In the genomic region with DNA sequence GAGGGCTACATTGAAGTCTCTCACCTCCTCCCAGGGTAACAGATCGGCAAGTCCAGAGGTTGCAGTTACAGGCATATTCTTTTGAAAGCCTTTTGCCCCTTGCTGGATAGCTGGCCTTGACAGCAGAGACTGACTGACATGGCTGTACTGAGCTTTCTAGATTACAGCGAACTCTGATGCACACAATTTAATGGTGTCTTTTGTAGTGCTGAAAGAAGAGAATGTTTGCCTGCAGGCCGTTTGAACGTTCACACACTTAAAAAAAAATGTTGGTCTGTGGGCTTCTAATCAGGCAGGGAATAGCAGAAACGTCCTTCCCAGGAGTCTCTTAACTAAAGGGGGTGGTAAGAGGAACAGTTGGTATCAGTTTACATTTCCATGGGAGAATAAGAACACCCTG, we compare ENCODE assay signal across 20 cellular contexts.
"Had no signal": no experiment of that assay in that cellular context is flagged by ENCODE, and none has a peak within 500 bp of the region (broad histone marks: within the 10 kb centered on the region; RNA-seq: fewer than 3 reads in every experiment).

No MANE protein-coding gene starts in this region.

- H3K4me3 Mint-ChIP-seq: activated CD4-positive, alpha-beta memory T cell treated with anti-CD3 and anti-CD28 coated beads for 36 hours; activated naive CD4-positive, alpha-beta T cell treated with anti-CD3 and anti-CD28 coated beads, Interleukin-2, amount 10 ng/mL, durations not matched to agents 7 days and 5 days; activated T-cell treated with anti-CD3 and anti-CD28 coated beads, Interleukin-2, amount 50 U/mL, for 72 hours; dendritic cell treated with granulocyte-macrophage colony-stimulating factor and Interleukin-4, amounts not matched to agents 40 ng/mL and 50 ng/mL, for 4 days; stimulated activated naive B cell treated with anti-CD40 and anti-IgM and Interleukin-4, amounts not matched to agents 10 μg/mL and 1 μg/mL and 100 μg/mL, for 72 hours; T-helper 17 cell had no signal

- H3K9me3 ChIP-seq: mucosa of descending colon, transverse colon, vagina had no signal

- H3K4me1 Mint-ChIP-seq: activated naive CD4-positive, alpha-beta T cell treated with anti-CD3 and anti-CD28 coated beads, Interleukin-2, amount 10 ng/mL, durations not matched to agents 7 days and 5 days; stimulated activated naive B cell treated with anti-CD40 and anti-IgM and Interleukin-4, amounts not matched to agents 10 μg/mL and 1 μg/mL and 100 μg/mL, for 72 hours; T-helper 17 cell had no signal

- H3K27me3 Mint-ChIP-seq: activated CD4-positive, alpha-beta memory T cell treated with anti-CD3 and anti-CD28 coated beads for 36 hours; activated naive CD4-positive, alpha-beta T cell treated with anti-CD3 and anti-CD28 coated beads, Interleukin-2, amount 10 ng/mL, durations not matched to agents 7 days and 5 days; T-helper 17 cell had no signal

- DNase-seq: activated CD4-positive, alpha-beta memory T cell treated with anti-CD3 and anti-CD28 coated beads for 36 hours; activated CD4-positive, alpha-beta T cell treated with anti-CD3 and anti-CD28 coated beads for 48 hours; activated effector memory CD4-positive, alpha-beta T cell treated with Interleukin-2 at 50 U/mL for 16 hours; activated naive CD4-positive, alpha-beta T cell treated with anti-CD3 and anti-CD28 coated beads, Interleukin-2, amount 10 ng/mL, durations not matched to agents 7 days and 5 days; activated T-cell treated with anti-CD3 and anti-CD28 coated beads, Interleukin-2, amount 50 U/mL, for 72 hours; caudate nucleus; effector CD4-positive, alpha-beta T cell; erythroblast; foreskin fibroblast; hippocampal formation; left cardiac atrium; mesenchymal stem cell; mucosa of descending colon; stimulated activated CD4-positive, alpha-beta T cell treated with anti-CD3 and anti-CD28 coated beads, Interleukin-2, amount 100 ng/mL, for 48 hours; stimulated activated CD8-positive, alpha-beta memory T cell treated with anti-CD3 and anti-CD28 coated beads, Interleukin-4, amount 100 ng/mL, for 48 hours; stimulated activated naive B cell treated with anti-CD40 and anti-IgM and Interleukin-4, amounts not matched to agents 10 μg/mL and 1 μg/mL and 100 μg/mL, for 72 hours; T-helper 17 cell; transverse colon had no signal

- H3K27me3 ChIP-seq: transverse colon, vagina had no signal

- H3K36me3 ChIP-seq: transverse colon, vagina had no signal

- H3K9me3 Mint-ChIP-seq: activated CD4-positive, alpha-beta memory T cell treated with anti-CD3 and anti-CD28 coated beads for 36 hours; activated T-cell treated with anti-CD3 and anti-CD28 coated beads, Interleukin-2, amount 50 U/mL, for 72 hours; dendritic cell treated with granulocyte-macrophage colony-stimulating factor and Interleukin-4, amounts not matched to agents 40 ng/mL and 50 ng/mL, for 4 days; stimulated activated naive B cell treated with anti-CD40 and anti-IgM and Interleukin-4, amounts not matched to agents 10 μg/mL and 1 μg/mL and 100 μg/mL, for 72 hours had no signal

- ATAC-seq: activated T-cell treated with anti-CD3 and anti-CD28 coated beads, Interleukin-2, amount 50 U/mL, for 72 hours; mucosa of descending colon; stimulated activated naive B cell treated with anti-CD40 and anti-IgM and Interleukin-4, amounts not matched to agents 10 μg/mL and 1 μg/mL and 100 μg/mL, for 72 hours; T-helper 17 cell had no signal

- H3K4me1 ChIP-seq: transverse colon, vagina had no signal

- H3K4me3 ChIP-seq: mucosa of descending colon, transverse colon, vagina had no signal

- H3K36me3 Mint-ChIP-seq: activated CD4-positive, alpha-beta memory T cell treated with anti-CD3 and anti-CD28 coated beads for 36 hours; activated naive CD4-positive, alpha-beta T cell treated with anti-CD3 and anti-CD28 coated beads, Interleukin-2, amount 10 ng/mL, durations not matched to agents 7 days and 5 days; stimulated activated naive B cell treated with anti-CD40 and anti-IgM and Interleukin-4, amounts not matched to agents 10 μg/mL and 1 μg/mL and 100 μg/mL, for 72 hours had no signal

- H3K27ac Mint-ChIP-seq: activated CD4-positive, alpha-beta memory T cell treated with anti-CD3 and anti-CD28 coated beads for 36 hours; activated naive CD4-positive, alpha-beta T cell treated with anti-CD3 and anti-CD28 coated beads, Interleukin-2, amount 10 ng/mL, durations not matched to agents 7 days and 5 days; activated T-cell treated with anti-CD3 and anti-CD28 coated beads, Interleukin-2, amount 50 U/mL, for 72 hours; dendritic cell treated with granulocyte-macrophage colony-stimulating factor and Interleukin-4, amounts not matched to agents 40 ng/mL and 50 ng/mL, for 4 days; stimulated activated naive B cell treated with anti-CD40 and anti-IgM and Interleukin-4, amounts not matched to agents 10 μg/mL and 1 μg/mL and 100 μg/mL, for 72 hours; T-helper 17 cell had no signal

- H3K27ac ChIP-seq: transverse colon, vagina had no signal
